Comparison of ENCODE assay signal across 13 cellular contexts in the genomic region with DNA sequence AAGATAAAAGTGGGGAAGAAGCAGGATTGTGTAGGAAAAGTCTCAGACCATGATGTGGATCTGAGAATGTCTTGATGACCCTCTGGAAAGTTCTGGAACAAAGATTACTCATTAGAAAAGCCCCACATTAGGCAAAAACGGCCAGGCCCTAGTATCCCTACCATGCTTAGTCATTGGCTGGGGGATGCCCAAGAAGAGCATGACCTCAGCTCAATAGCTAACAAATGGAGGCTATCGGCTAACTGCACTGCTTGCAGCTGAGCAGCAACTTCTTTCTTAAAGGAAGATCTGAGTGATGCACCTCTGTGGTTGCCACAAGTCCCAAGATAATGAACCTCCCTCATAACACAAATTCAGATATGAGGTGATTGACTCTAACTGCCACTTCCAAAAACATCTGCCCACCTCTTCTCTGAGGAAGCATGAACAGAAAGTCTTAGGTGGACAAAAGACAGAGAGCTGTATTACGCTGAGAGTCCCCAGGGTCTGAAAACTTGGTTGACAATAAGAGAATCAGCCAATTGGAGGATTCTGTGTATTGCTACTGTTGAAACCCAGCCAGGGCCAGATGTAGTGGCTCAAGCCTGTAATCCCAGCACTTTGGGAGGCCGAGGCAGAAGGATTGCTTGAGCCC.
A peak's percentile ranks its signal among the peaks of the same experiment; 100 is the strongest.
DNase-seq lines count a peak whose midpoint lies in the region; ATAC-seq and TF ChIP-seq lines count a peak whose summit lies in the region.
"Had no signal": no experiment of that assay in that cellular context is flagged by ENCODE, and none has a peak within 500 bp of the region (broad histone marks: within the 10 kb centered on the region; RNA-seq: fewer than 3 reads in every experiment).

No MANE protein-coding gene starts in this region.

- H3K27me3 ChIP-seq in GM23338 (ENCODE audit: insufficient read depth) (no peaks in the 10 kb centered on the region), Loucy (ENCODE audit: insufficient read depth, low read length, poor library complexity, severe bottlenecking) (no peaks in the 10 kb centered on the region)

- no peaks in the 10 kb centered on the region for H3K4me1 ChIP-seq in GM23338 (ENCODE audit: insufficient read depth)
- peaks cover 17% of the 10 kb centered on the region for H3K4me1 ChIP-seq in Loucy (ENCODE audit: insufficient read depth, low read length, poor library complexity, severe bottlenecking)

- H3K9me2 ChIP-seq in GM23338 (ENCODE audit: insufficient read depth) (no peaks in the 10 kb centered on the region), Loucy (replicated peaks; ENCODE audit: low read depth, low read length) (no peaks in the 10 kb centered on the region)

- H3K9ac ChIP-seq in Loucy (ENCODE audit: low read depth, low read length, poor library complexity, severe bottlenecking) = peak overlapping the region; percentile 7

- H3K9me3 ChIP-seq in Loucy (ENCODE audit: insufficient read depth, low read depth, low read length) = peaks cover 15% of the 10 kb centered on the region; the same call in 1 of the 2 replicates

- H2AFZ ChIP-seq in GM23338 (peak overlapping the region; percentile 72; the same call in 1 of the 2 replicates), Loucy (ENCODE audit: low read length) (peak overlapping the region; percentile 10; the same call in 1 of the 2 replicates)

- peaks cover 11% of the 10 kb centered on the region for H3K9me3 Mint-ChIP-seq in GM23338

- no peak overlapping the region for H3K27ac ChIP-seq in GM23338 (ENCODE audit: low read depth)

- H3K79me2 ChIP-seq in GM23338 (replicated peaks; ENCODE audit: insufficient read depth) (no peaks in the 10 kb centered on the region), Loucy (ENCODE audit: insufficient read depth, low read length) (no peaks in the 10 kb centered on the region)

- H3F3A ChIP-seq in GM23338 (replicated peaks; ENCODE audit: low read depth) (no peaks in the 10 kb centered on the region), Loucy (ENCODE audit: low read depth) (no peaks in the 10 kb centered on the region)

- no peaks in the 10 kb centered on the region for H3K4me1 Mint-ChIP-seq in GM23338
- H3K4me1 Mint-ChIP-seq: CD4-positive, CD25-positive, alpha-beta regulatory T cell; T-cell had no signal

- ATAC-seq in GM18502 (IDR thresholded peaks at IDR 0.05; ENCODE audit: poor library complexity, unreplicated experiment) = peak; percentile 73
- ATAC-seq in GM23338 = no peak
- no peak for ATAC-seq in GM21528 (IDR thresholded peaks at IDR 0.05; ENCODE audit: low FRiP score, unreplicated experiment)
- ATAC-seq: HepG2, T-cell had no signal

- H3K36me3 ChIP-seq in GM23338 (ENCODE audit: insufficient read depth) (no peaks in the 10 kb centered on the region), Loucy (ENCODE audit: insufficient read depth, low read length) (no peaks in the 10 kb centered on the region)

- no peak overlapping the region for H3K4me2 ChIP-seq in GM23338
- H3K4me2 ChIP-seq in Loucy (ENCODE audit: low read depth, low read length, poor library complexity, severe bottlenecking) = peak overlapping the region; percentile 47

- peaks cover 3% of the 10 kb centered on the region for H3K27me3 Mint-ChIP-seq in GM23338 (ENCODE audit: insufficient read depth, low read depth, poor library complexity)

- H3K36me3 Mint-ChIP-seq in GM23338 (ENCODE audit: low read depth) = peaks cover 6% of the 10 kb centered on the region; the same call in 1 of the 3 replicates
- H3K36me3 Mint-ChIP-seq: CD4-positive, CD25-positive, alpha-beta regulatory T cell; T-cell had no signal

- no peak overlapping the region for H3K4me3 ChIP-seq in GM23338
- no peak overlapping the region for H3K4me3 ChIP-seq in Loucy (ENCODE audit: low read length, poor library complexity, severe bottlenecking)

- no peak overlapping the region for H3K4me3 Mint-ChIP-seq in GM23338
- H3K4me3 Mint-ChIP-seq: CD4-positive, CD25-positive, alpha-beta regulatory T cell; T-cell had no signal

- no peak overlapping the region for H3K27ac Mint-ChIP-seq in GM23338
- H3K27ac Mint-ChIP-seq: CD4-positive, CD25-positive, alpha-beta regulatory T cell; T-cell had no signal

- H4K20me1 ChIP-seq in GM23338 (replicated peaks; ENCODE audit: insufficient read depth) = no peaks in the 10 kb centered on the region
- H4K20me1 ChIP-seq in Loucy (ENCODE audit: insufficient read depth, low read length, poor library complexity, severe bottlenecking) = no peaks in the 10 kb centered on the region

- TF ChIP-seq CTCF in GM23338 (conservative IDR thresholded peaks at IDR 0.05; ENCODE audit: low read depth in 2 of 2) (no peak), Loucy (conservative IDR thresholded peaks at IDR 0.05; ENCODE audit: low read length) (no peak)

- DNase-seq in GM23338 (ENCODE audit: low spot score) (no peak), fibroblast of peridontal ligament (ENCODE audit: extremely low read depth) (peak; percentile 23), amygdala (lab: John Stamatoyannopoulos, UW) (no peak), foreskin melanocyte (no peak), NCI-H345 treated with DMSO at 0.1 percent for 48 hours (lab: John Stamatoyannopoulos, UW; ENCODE audit: unreplicated experiment) (no peak)
- DNase-seq: CD4-positive, CD25-positive, alpha-beta regulatory T cell; NCI-H187; occipital lobe; T-cell had no signal

TF ChIP-seq in GM23338, 12 proteins besides CTCF, POLR2A, EP300 and RAD21:
- TF ChIP-seq ZNF331 (CRISPR knock-in tag; IDR thresholded peaks at IDR 0.05; ENCODE audit: low read depth) (no peak), ZNF114 (CRISPR knock-in tag; IDR thresholded peaks at IDR 0.05) (no peak), EZH2 (IDR thresholded peaks at IDR 0.05; ENCODE audit: low read depth, unreplicated experiment) (no peak), EZH2phosphoT487 (IDR thresholded peaks at IDR 0.05; ENCODE audit: unreplicated experiment) (no peak)
